8 cellular contexts compared by ENCODE assay signal in genomic region chr5:154071799-154072781, GRCh38. TPM values are rescaled to one million over a fixed set of nuclear protein-coding genes. Genes with fewer than 3 reads are reported as not detected.
DNase-seq lines count a peak whose midpoint lies in the region; ATAC-seq, FAIRE-seq and TF ChIP-seq lines count a peak whose summit lies in the region.

No MANE protein-coding gene starts in this region.

- peaks cover 6% of the 10 kb centered on the region for H3K27me3 ChIP-seq in keratinocyte (ENCODE audit: control insufficient read depth, extremely low read depth, insufficient read depth, low read length)

- no peaks in the 10 kb centered on the region for H4K20me1 ChIP-seq in keratinocyte (ENCODE audit: control insufficient read depth, extremely low read depth, insufficient read depth, low read length)

- peak overlapping the region in 1 of 3 experiments; percentile 36 for H3K4me3 ChIP-seq in keratinocyte (ENCODE audit: control insufficient read depth in 2 of 3, extremely low read depth in 1 of 3, insufficient read depth in 2 of 3, low read depth in 1 of 3, low read length in 3 of 3)

- H3K36me3 ChIP-seq in keratinocyte (ENCODE audit: control insufficient read depth in 2 of 2, extremely low read depth in 1 of 2, insufficient read depth in 2 of 2, low read length in 2 of 2) = no peaks in the 10 kb centered on the region

- H2AFZ ChIP-seq in keratinocyte (ENCODE audit: control insufficient read depth, low read length) = no peak overlapping the region

- no peaks in the 10 kb centered on the region for H3K79me2 ChIP-seq in keratinocyte (ENCODE audit: control insufficient read depth, insufficient read depth, low read length)

- FAIRE-seq in keratinocyte (lab: Jason Lieb, UNC) = peak; percentile 67

- no peak overlapping the region for H3K9ac ChIP-seq in keratinocyte (ENCODE audit: control insufficient read depth, extremely low read depth, insufficient read depth, low read length)

- no peaks in the 10 kb centered on the region for H3K9me3 ChIP-seq in keratinocyte (ENCODE audit: control insufficient read depth, low read depth, low read length)

- H3K4me2 ChIP-seq in keratinocyte (ENCODE audit: control insufficient read depth, extremely low read depth, insufficient read depth, low read depth, low read length) = peak overlapping the region; percentile 63

- no peaks in the 10 kb centered on the region for H3K4me1 ChIP-seq in keratinocyte (ENCODE audit: control insufficient read depth, extremely low read depth, insufficient read depth, low read length)

- dilution Hi-C loops in keratinocyte (cut with MboI; ENCODE audit: extremely low pct_ligation_motif_present, low sequenced_read_pairs) = loop anchor here (25.0 kb wide), 1 partner anchor 340 kb away; no protein-coding TSS in a partner anchor

- peak overlapping the region; percentile 59 for H3K27ac ChIP-seq in VCaP
- H3K27ac ChIP-seq in keratinocyte (ENCODE audit: control insufficient read depth, insufficient read depth, low read length) = no peak overlapping the region

- H3K9me1 ChIP-seq in keratinocyte (ENCODE audit: control insufficient read depth, extremely low read depth, insufficient read depth, low read length) = no peaks in the 10 kb centered on the region

- ATAC-seq in GM18517 (IDR thresholded peaks at IDR 0.05; ENCODE audit: unreplicated experiment) (peak; percentile 96), HG02981 (IDR thresholded peaks at IDR 0.05; ENCODE audit: unreplicated experiment) (peak; percentile 91)

- peak; percentile 71 for DNase-seq in ACHN
- peak; percentile 80 for DNase-seq in NCI-H2029 treated with DMSO at 0.1 percent for 48 hours (lab: John Stamatoyannopoulos, UW)
- peak; percentile 73 to 82 for DNase-seq in T47D (ENCODE audit: low read depth in 1 of 2, low spot score in 1 of 2)
- no peak for DNase-seq in keratinocyte (ENCODE audit: low read depth, low spot score)
- DNase-seq in stimulated activated CD4-positive, alpha-beta T cell treated with anti-CD3 and anti-CD28 coated beads, Interleukin-15, amount 100 ng/mL, for 48 hours (ENCODE audit: low read depth in 2 of 2) = peak; percentile 68 to 82

- in situ Hi-C loops in ACHN (cut with HindIII; ENCODE audit: low pct_ligation_motif_present, low pct_unique_long_range_greater_than_20kb, low sequenced_read_pairs) = no loop called here
- in situ Hi-C loops in T47D (cut with HindIII; ENCODE audit: low pct_unique_long_range_greater_than_20kb, low sequenced_read_pairs) = no loop called here

- peak; percentile 84 for TF ChIP-seq CTCF in VCaP (conservative IDR thresholded peaks at IDR 0.05)
- peak; percentile 83 to 97 (median 94) for TF ChIP-seq CTCF in keratinocyte (optimal IDR thresholded peaks at IDR 0.05 in 1 of 3, IDR thresholded peaks at IDR 0.05 in 1 of 3, conservative IDR thresholded peaks at IDR 0.05 in 1 of 3; ENCODE audit: extremely low read depth in 1 of 3, insufficient read depth in 2 of 3, low read length in 3 of 3)

RNA-seq across cellular contexts. Expression of gene MFAP3, which starts 33.3 kb away (rescaled TPM):
- 35.8 to 49.0 TPM (median 43.4 TPM) in 3 replicates for polyA plus RNA-seq in keratinocyte
- 14.0 TPM for polyA plus RNA-seq in keratinocyte (2011; ENCODE audit: low read depth)
- polyA plus RNA-seq in keratinocyte (2011; cell fraction: cytosol; rRNA removed) = 6.6 and 18.5 TPM in 2 replicates
- polyA plus RNA-seq in keratinocyte (2011; cell fraction: nucleus; rRNA removed) = 41.8 and 55.3 TPM in 2 replicates
- polyA plus RNA-seq in keratinocyte (2012; ENCODE audit: low replicate concordance) = 14.9 and 25.7 TPM in 2 replicates
- 30.1 to 97.2 TPM (median 89.8 TPM) in 3 replicates for polyA minus RNA-seq in keratinocyte
- 24.6 TPM for polyA minus RNA-seq in keratinocyte (2011; cell fraction: cytosol; rRNA and poly(A)+ RNA removed)
- 123 and 172 TPM in 2 replicates for polyA minus RNA-seq in keratinocyte (2011; cell fraction: nucleus; rRNA and poly(A)+ RNA removed)

RNA-seq across cellular contexts. Expression of gene FAM114A2, which starts 33.4 kb away (rescaled TPM):
- polyA plus RNA-seq in keratinocyte = 16.3 to 18.3 TPM (median 16.3 TPM) in 3 replicates
- polyA plus RNA-seq in keratinocyte (2011; ENCODE audit: low read depth) = 16.5 TPM
- 11.5 and 15.5 TPM in 2 replicates for polyA plus RNA-seq in keratinocyte (2011; cell fraction: cytosol; rRNA removed)
- 15.3 and 16.6 TPM in 2 replicates for polyA plus RNA-seq in keratinocyte (2011; cell fraction: nucleus; rRNA removed)
- 15.3 and 16.1 TPM in 2 replicates for polyA plus RNA-seq in keratinocyte (2012; ENCODE audit: low replicate concordance)
- 4.2 to 30.7 TPM (median 30.6 TPM) in 3 replicates for polyA minus RNA-seq in keratinocyte
- 16.7 TPM for polyA minus RNA-seq in keratinocyte (2011; cell fraction: cytosol; rRNA and poly(A)+ RNA removed)
- polyA minus RNA-seq in keratinocyte (2011; cell fraction: nucleus; rRNA and poly(A)+ RNA removed) = 8.3 and 16.1 TPM in 2 replicates
